In the genomic region with DNA sequence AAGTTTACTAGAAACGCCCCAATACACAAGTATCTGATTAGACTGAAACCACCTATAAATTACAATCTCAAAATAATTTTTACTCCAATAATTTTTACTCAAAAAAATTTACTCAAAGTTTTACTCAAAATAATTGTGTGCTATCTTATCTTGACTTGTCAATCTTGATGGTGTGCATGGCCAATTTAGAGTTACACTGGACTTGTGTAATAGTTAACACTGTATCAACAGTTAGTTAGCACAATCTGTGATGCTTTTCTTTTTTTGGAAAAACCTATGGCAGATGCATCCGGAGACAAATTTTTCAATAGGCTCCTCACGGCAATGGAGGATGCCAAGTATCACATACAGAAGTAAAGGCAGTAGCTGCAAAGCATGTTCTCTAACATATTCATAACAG, we compare ENCODE assay signal across 1 cellular context.
TF ChIP-seq lines count a peak whose summit lies in the region.

No MANE protein-coding gene starts in this region.

TF ChIP-seq in GM23338, 12 proteins besides CTCF, POLR2A, EP300 and RAD21 (continued from another document):
- TF ChIP-seq REST (IDR thresholded peaks at IDR 0.05; ENCODE audit: unreplicated experiment) = no peak
- no peak for TF ChIP-seq STAT1 (IDR thresholded peaks at IDR 0.05; ENCODE audit: unreplicated experiment)
- TF ChIP-seq, protein P1, sequence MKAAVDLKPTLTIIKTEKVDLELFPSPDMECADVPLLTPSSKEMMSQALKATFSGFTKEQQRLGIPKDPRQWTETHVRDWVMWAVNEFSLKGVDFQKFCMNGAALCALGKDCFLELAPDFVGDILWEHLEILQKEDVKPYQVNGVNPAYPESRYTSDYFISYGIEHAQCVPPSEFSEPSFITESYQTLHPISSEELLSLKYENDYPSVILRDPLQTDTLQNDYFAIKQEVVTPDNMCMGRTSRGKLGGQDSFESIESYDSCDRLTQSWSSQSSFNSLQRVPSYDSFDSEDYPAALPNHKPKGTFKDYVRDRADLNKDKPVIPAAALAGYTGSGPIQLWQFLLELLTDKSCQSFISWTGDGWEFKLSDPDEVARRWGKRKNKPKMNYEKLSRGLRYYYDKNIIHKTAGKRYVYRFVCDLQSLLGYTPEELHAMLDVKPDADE (IDR thresholded peaks at IDR 0.05) = no peak
- TF ChIP-seq NANOG (IDR thresholded peaks at IDR 0.05; ENCODE audit: borderline replicate concordance) = no peak
- TF ChIP-seq EZH2phosphoT487 (IDR thresholded peaks at IDR 0.05; ENCODE audit: unreplicated experiment) = no peak
- no peak for TF ChIP-seq EZH2 (IDR thresholded peaks at IDR 0.05; ENCODE audit: low read depth, unreplicated experiment)
